Comparison of ENCODE assay signal across 26 cellular contexts in the genomic region with DNA sequence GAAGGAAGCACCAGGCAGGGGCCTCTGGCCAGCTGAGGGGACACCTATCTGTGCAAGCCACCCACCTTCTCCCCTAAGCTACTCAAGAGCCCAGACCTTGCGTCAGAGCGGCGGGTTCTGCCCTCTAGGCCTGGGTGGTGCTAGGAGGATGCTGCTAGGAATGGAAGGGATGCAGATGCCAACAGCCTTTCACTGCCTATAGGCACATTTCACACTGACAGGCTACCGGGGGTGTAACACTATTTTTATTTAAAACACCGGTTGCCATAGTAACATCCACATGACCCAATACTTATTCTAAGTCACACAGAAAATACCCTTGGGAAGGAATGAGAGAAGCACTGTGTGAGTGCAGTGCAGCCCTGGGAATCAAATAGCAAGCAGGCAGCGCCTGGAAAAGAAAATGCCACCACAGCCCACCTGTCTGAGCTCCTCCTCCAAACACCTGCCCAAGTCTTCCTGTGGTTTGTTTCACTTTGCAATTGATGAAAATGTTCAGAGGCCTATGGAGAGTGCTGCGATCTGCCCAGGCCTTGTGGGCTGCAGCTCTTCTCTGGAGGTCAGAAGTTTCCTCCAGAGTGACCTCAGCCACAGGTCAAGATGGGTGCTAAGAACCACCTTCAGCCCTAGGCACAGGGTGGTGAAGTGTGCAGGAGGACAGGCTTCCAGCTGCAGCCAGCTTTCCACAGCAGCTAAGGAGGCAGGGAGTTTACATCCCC.
A peak's percentile ranks its signal among the peaks of the same experiment; 100 is the strongest.
DNase-seq lines count a peak whose midpoint lies in the region; ATAC-seq and TF ChIP-seq lines count a peak whose summit lies in the region.
"Had no signal": no experiment of that assay in that cellular context is flagged by ENCODE, and none has a peak within 500 bp of the region (broad histone marks: within the 10 kb centered on the region; RNA-seq: fewer than 3 reads in every experiment).

No MANE protein-coding gene starts in this region.

- ATAC-seq in WTC11: peak; percentile 88
- ATAC-seq: left colon; SK-N-SH treated with all-trans-retinoic acid at 6 μM for 48 hours; stimulated activated effector memory CD8-positive, alpha-beta T cell treated with anti-CD3 and anti-CD28 coated beads, Interleukin-12 subunit alpha, Interleukin-12 subunit beta, amount 100 ng/mL, for 72 hours had no signal

- TF ChIP-seq CTCF in WTC11 (IDR thresholded peaks at IDR 0.05): no peak

- DNase-seq in NCI-H2227 (lab: John Stamatoyannopoulos, UW; ENCODE audit: unreplicated experiment) (peak; percentile 4), NCI-H2227 treated with DMSO at 0.1 percent for 48 hours (lab: John Stamatoyannopoulos, UW) (no peak), WTC11 (ENCODE audit: low spot score) (peak; percentile 19), iPS-NIHi7 (ENCODE audit: extremely low spot score) (peak; percentile 38), HCEC 1CT (no peak)
- DNase-seq in activated CD8-positive, alpha-beta memory T cell treated with anti-CD3 and anti-CD28 coated beads, Interleukin-2, amount 50 U/mL, for 4 hours: no peak
- DNase-seq in NK-92 treated with Interleukin-12 subunit alpha and Interleukin-12 subunit beta, amount 100 ng/mL, for 24 hours (lab: John Stamatoyannopoulos, UW): no peak
- DNase-seq: 8988T; activated CD4-positive, alpha-beta T cell treated with anti-CD3 and anti-CD28 coated beads, Interleukin-2, amount 50 U/mL, for 48 hours; activated gamma-delta T cell treated with Interleukin-2 at 50 U/mL for 16 hours; activated T-cell treated with anti-CD3 and anti-CD28 coated beads for 4 hours; DMS79; left colon; NCI-H1105; NCI-H2171; NCI-H526; nephron progenitor cell; stimulated activated CD4-positive, alpha-beta T cell treated with anti-CD3 and anti-CD28 coated beads, Interleukin-1b, Interleukin-23, amount 100 ng/mL, for 48 hours; tibial artery had no signal

- H3K27ac ChIP-seq in temporal lobe (ENCODE audit: low read depth, low read length): peak overlapping the region; percentile 94
- H3K27ac ChIP-seq: coronary artery, prostate gland, tibial artery had no signal

- POLR2A ChIA-PET in WTC11 (lab: Charles Lee): no interaction called here

- CTCF ChIA-PET in WTC11 (lab: Charles Lee): interaction anchor here (1.1 to 1.8 kb wide), 3 partner anchors 14 to 70 kb away, joined by 4 to 9 read pairs (median 4); no protein-coding TSS in a partner anchor

- peaks cover 11% of the 10 kb centered on the region for H3K27me3 Mint-ChIP-seq in WTC11 (ENCODE audit: low read depth)

- no peak overlapping the region for H3K4me3 Mint-ChIP-seq in WTC11
- H3K4me3 Mint-ChIP-seq: mesothelial cell of epicardium; nephron progenitor cell; stimulated activated effector memory CD8-positive, alpha-beta T cell treated with anti-CD3 and anti-CD28 coated beads, Interleukin-12 subunit alpha, Interleukin-12 subunit beta, amount 100 ng/mL, for 72 hours; T-helper 2 cell treated with Interferon-gamma antibody and Interleukin-4, amounts not matched to agents 5 μg/mL and 100 μg/mL, for 36 hours had no signal

- no peak overlapping the region for H3K27ac Mint-ChIP-seq in WTC11
- H3K27ac Mint-ChIP-seq: mesothelial cell of epicardium; nephron progenitor cell; stimulated activated effector memory CD8-positive, alpha-beta T cell treated with anti-CD3 and anti-CD28 coated beads, Interleukin-12 subunit alpha, Interleukin-12 subunit beta, amount 100 ng/mL, for 72 hours; T-helper 2 cell treated with Interferon-gamma antibody and Interleukin-4, amounts not matched to agents 5 μg/mL and 100 μg/mL, for 36 hours had no signal

- no peaks in the 10 kb centered on the region; the same call in 1 of the 2 replicates for H3K9me3 Mint-ChIP-seq in WTC11
- H3K9me3 Mint-ChIP-seq: nephron progenitor cell; stimulated activated effector memory CD8-positive, alpha-beta T cell treated with anti-CD3 and anti-CD28 coated beads, Interleukin-12 subunit alpha, Interleukin-12 subunit beta, amount 100 ng/mL, for 72 hours; T-helper 2 cell treated with Interferon-gamma antibody and Interleukin-4, amounts not matched to agents 5 μg/mL and 100 μg/mL, for 36 hours had no signal

- H3K4me1 Mint-ChIP-seq in WTC11: peaks cover 15% of the 10 kb centered on the region
- H3K4me1 Mint-ChIP-seq: mesothelial cell of epicardium; stimulated activated effector memory CD8-positive, alpha-beta T cell treated with anti-CD3 and anti-CD28 coated beads, Interleukin-12 subunit alpha, Interleukin-12 subunit beta, amount 100 ng/mL, for 72 hours had no signal

- H3K36me3 Mint-ChIP-seq in WTC11: no peaks in the 10 kb centered on the region
- H3K36me3 Mint-ChIP-seq: mesothelial cell of epicardium; stimulated activated effector memory CD8-positive, alpha-beta T cell treated with anti-CD3 and anti-CD28 coated beads, Interleukin-12 subunit alpha, Interleukin-12 subunit beta, amount 100 ng/mL, for 72 hours had no signal

TF ChIP-seq in WTC11, 78 proteins besides CTCF, POLR2A, EP300 and RAD21:
- TF ChIP-seq, protein P1, sequence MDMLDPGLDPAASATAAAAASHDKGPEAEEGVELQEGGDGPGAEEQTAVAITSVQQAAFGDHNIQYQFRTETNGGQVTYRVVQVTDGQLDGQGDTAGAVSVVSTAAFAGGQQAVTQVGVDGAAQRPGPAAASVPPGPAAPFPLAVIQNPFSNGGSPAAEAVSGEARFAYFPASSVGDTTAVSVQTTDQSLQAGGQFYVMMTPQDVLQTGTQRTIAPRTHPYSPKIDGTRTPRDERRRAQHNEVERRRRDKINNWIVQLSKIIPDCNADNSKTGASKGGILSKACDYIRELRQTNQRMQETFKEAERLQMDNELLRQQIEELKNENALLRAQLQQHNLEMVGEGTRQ (CRISPR knock-in tag; IDR thresholded peaks at IDR 0.05): 0 out of 2 replicates have a peak, but pooled peaks have one; percentile 32
- TF ChIP-seq, protein P2, sequence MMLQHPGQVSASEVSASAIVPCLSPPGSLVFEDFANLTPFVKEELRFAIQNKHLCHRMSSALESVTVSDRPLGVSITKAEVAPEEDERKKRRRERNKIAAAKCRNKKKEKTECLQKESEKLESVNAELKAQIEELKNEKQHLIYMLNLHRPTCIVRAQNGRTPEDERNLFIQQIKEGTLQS (CRISPR knock-in tag; conservative IDR thresholded peaks at IDR 0.05): no peak
TF ChIP-seq in WTC11: peak in this region for 1.

Comparison
In these comparisons a context has a peak if more than half of its experiments do, and no peak if none do; other contexts are left out.
1. DNase-seq: peak in NCI-H2227 (single experiment), WTC11 (single experiment) and iPS-NIHi7 (single experiment); none in NCI-H2227 treated with DMSO at 0.1 percent for 48 hours (single experiment), HCEC 1CT (single experiment), activated CD8-positive, alpha-beta memory T cell treated with anti-CD3 and anti-CD28 coated beads, Interleukin-2, amount 50 U/mL, for 4 hours (single experiment) and NK-92 treated with Interleukin-12 subunit alpha and Interleukin-12 subunit beta, amount 100 ng/mL, for 24 hours (single experiment).